26 cellular contexts compared by ENCODE assay signal in genomic region chr4:1174941-1175634, GRCh38. TPM values are rescaled to one million over a fixed set of nuclear protein-coding genes. Genes with fewer than 3 reads are reported as not detected.
A peak's percentile ranks its signal among the peaks of the same experiment; 100 is the strongest.
DNase-seq lines count a peak whose midpoint lies in the region; ATAC-seq and TF ChIP-seq lines count a peak whose summit lies in the region.
"Had no signal": no experiment of that assay in that cellular context is flagged by ENCODE, and none has a peak within 500 bp of the region (broad histone marks: within the 10 kb centered on the region; RNA-seq: fewer than 3 reads in every experiment).

No MANE protein-coding gene starts in this region.

- DNase-seq in breast epithelium (ENCODE audit: low spot score in 2 of 2) = no peak
- no peak for DNase-seq in MCF 10A (ENCODE audit: unreplicated experiment)
- DNase-seq in adipocyte (ENCODE audit: low read depth) = no peak
- DNase-seq in medulla oblongata (ENCODE audit: extremely low spot score) = peak; percentile 24
- DNase-seq in tibial artery = peak; percentile 28 to 68
- no peak for DNase-seq in NCI-H2196 (lab: John Stamatoyannopoulos, UW; ENCODE audit: unreplicated experiment)
- DNase-seq in putamen (ENCODE audit: low spot score) = no peak
- DNase-seq: activated CD4-positive, alpha-beta T cell treated with anti-CD3 and anti-CD28 coated beads for 48 hours; AML-193; cerebellar nuclear complex; foreskin fibroblast; GF-D8; hypothalamus; Karpas-422; naive B cell; NCI-H1694 treated with DMSO at 0.1 percent for 48 hours; NCI-H748 treated with DMSO at 0.1 percent for 48 hours; SHP77 treated with DMSO at 0.1 percent for 48 hours; T-helper 1 cell had no signal

- H3K27ac ChIP-seq in breast epithelium = peak overlapping the region; percentile 48 to 86
- H3K27ac ChIP-seq in tibial artery = peak overlapping the region; percentile 3 to 36
- H3K27ac ChIP-seq: epithelial cell of prostate, parathyroid adenoma, thoracic aorta had no signal

- H3K4me1 ChIP-seq in breast epithelium = peaks cover 7 to 16% of the 10 kb centered on the region in 2 donors
- peaks cover 18% of the 10 kb centered on the region for H3K4me1 ChIP-seq in adipocyte (ENCODE audit: control insufficient read depth, insufficient read depth, low read length)
- peaks cover 0 to 36% (median 23%) of the 10 kb centered on the region in 4 donors for H3K4me1 ChIP-seq in tibial artery
- H3K4me1 ChIP-seq: parathyroid adenoma had no signal

- H3K36me3 Mint-ChIP-seq in MCF 10A (ENCODE audit: insufficient read depth, unreplicated experiment) = no peaks in the 10 kb centered on the region
- H3K36me3 Mint-ChIP-seq: memory B cell had no signal

- no peaks in the 10 kb centered on the region for H3K27me3 Mint-ChIP-seq in MCF 10A (ENCODE audit: insufficient read depth, unreplicated experiment)

- BruUV-seq in MCF 10A (replicated peaks; lab: Mats Ljungman, UMichigan) = no TSS peak

- H3K9me3 Mint-ChIP-seq in MCF 10A (ENCODE audit: unreplicated experiment) = no peaks in the 10 kb centered on the region
- H3K9me3 Mint-ChIP-seq: memory B cell had no signal

- POLR2A ChIA-PET in MCF 10A (lab: Yijun Ruan, JAX) = interaction anchor here (1.1 to 1.6 kb wide), 2 partner anchors 16 to 115 kb away, joined by 3 to 4 read pairs; partner anchors contain the start of gene MAEA

- H3K4me3 ChIP-seq in breast epithelium = no peak overlapping the region
- H3K4me3 ChIP-seq in adipocyte (ENCODE audit: low read length) = no peak overlapping the region
- no peak overlapping the region for H3K4me3 ChIP-seq in tibial artery
- H3K4me3 ChIP-seq: thoracic aorta had no signal

- TF ChIP-seq POLR2A in breast epithelium (IDR thresholded peaks at IDR 0.05) = no peak

- H3K27me3 ChIP-seq in breast epithelium = peaks cover 8 to 22% of the 10 kb centered on the region in 2 donors
- H3K27me3 ChIP-seq in adipocyte (replicated peaks; ENCODE audit: control insufficient read depth, insufficient read depth, low read length) = no peaks in the 10 kb centered on the region
- peaks cover 0 to 46% of the 10 kb centered on the region in 2 donors for H3K27me3 ChIP-seq in tibial artery

- H3K9me3 ChIP-seq in breast epithelium = no peaks in the 10 kb centered on the region
- H3K9me3 ChIP-seq in adipocyte (ENCODE audit: control insufficient read depth, low read length) = peaks cover 3% of the 10 kb centered on the region
- peaks cover 0 to 2% (median 0%) of the 10 kb centered on the region in 3 donors for H3K9me3 ChIP-seq in tibial artery
- H3K9me3 ChIP-seq: thoracic aorta had no signal

- TF ChIP-seq CTCF in breast epithelium (IDR thresholded peaks at IDR 0.05) (no peak), MCF 10A (IDR thresholded peaks at IDR 0.05; ENCODE audit: unreplicated experiment) (no peak), tibial artery (IDR thresholded peaks at IDR 0.05) (no peak)

- CTCF ChIA-PET in MCF 10A (lab: Yijun Ruan, JAX) = interaction anchor here (0.7 kb wide), 2 partner anchors 8 to 143 kb away, joined by 3 read pairs; no protein-coding TSS in a partner anchor

- H3K36me3 ChIP-seq in breast epithelium (no peaks in the 10 kb centered on the region), adipocyte (ENCODE audit: control insufficient read depth, insufficient read depth, low read length, severe bottlenecking) (peaks cover 5% of the 10 kb centered on the region), tibial artery (no peaks in the 10 kb centered on the region)
- H3K36me3 ChIP-seq: thoracic aorta had no signal

- no peak overlapping the region for H3K4me3 Mint-ChIP-seq in MCF 10A (ENCODE audit: unreplicated experiment)
- H3K4me3 Mint-ChIP-seq: activated naive CD8-positive, alpha-beta T cell; memory B cell; naive B cell had no signal

- peaks cover 20% of the 10 kb centered on the region for H3K4me1 Mint-ChIP-seq in MCF 10A (ENCODE audit: insufficient read depth, unreplicated experiment)

- peak overlapping the region; percentile 45 for H3K9ac ChIP-seq in adipocyte (ENCODE audit: low read length)
- H3K9ac ChIP-seq: parathyroid adenoma had no signal

- no peak overlapping the region for H3K27ac Mint-ChIP-seq in MCF 10A (ENCODE audit: low read depth, unreplicated experiment)
- H3K27ac Mint-ChIP-seq: activated naive CD8-positive, alpha-beta T cell; memory B cell had no signal

- intact Hi-C loops in breast epithelium (cut with DNase I; ENCODE audit: low total_unique reads) = no loop called here
- intact Hi-C loops in MCF 10A (cut with micrococcal nuclease) = no loop called here
- intact Hi-C loops in tibial artery (cut with DNase I; ENCODE audit: low total_unique reads) = no loop called here

- no peak for ATAC-seq in GM21526 (IDR thresholded peaks at IDR 0.05; ENCODE audit: low FRiP score, unreplicated experiment)

RNA-seq across cellular contexts. Expression of gene SPON2, which starts 2.7 kb away (rescaled TPM):
- total RNA-seq in breast epithelium = 10 to 100 TPM; 35.3 to 59.4 (median 36.1) TPM
- total RNA-seq in MCF 10A (2022) = 0.54 and 0.64 TPM in 2 replicates
- total RNA-seq: HT1080 had no signal

Comparison
In these comparisons a context has a peak if more than half of its experiments do, and no peak if none do; other contexts are left out.
1. RNA of gene SPON2, which starts 2.7 kb away (total RNA-seq): 35.3 to 59.4 TPM in breast epithelium; 0.54 to 0.64 TPM in MCF 10A; every median in the first group is over 10 times any median in the second.
2. DNase-seq: peak in medulla oblongata (single experiment) and tibial artery (2 of 2); none in breast epithelium (0 of 2), MCF 10A (single experiment), adipocyte (single experiment), NCI-H2196 (single experiment) and putamen (single experiment).